16 cellular contexts compared by ENCODE assay signal in the genomic region with DNA sequence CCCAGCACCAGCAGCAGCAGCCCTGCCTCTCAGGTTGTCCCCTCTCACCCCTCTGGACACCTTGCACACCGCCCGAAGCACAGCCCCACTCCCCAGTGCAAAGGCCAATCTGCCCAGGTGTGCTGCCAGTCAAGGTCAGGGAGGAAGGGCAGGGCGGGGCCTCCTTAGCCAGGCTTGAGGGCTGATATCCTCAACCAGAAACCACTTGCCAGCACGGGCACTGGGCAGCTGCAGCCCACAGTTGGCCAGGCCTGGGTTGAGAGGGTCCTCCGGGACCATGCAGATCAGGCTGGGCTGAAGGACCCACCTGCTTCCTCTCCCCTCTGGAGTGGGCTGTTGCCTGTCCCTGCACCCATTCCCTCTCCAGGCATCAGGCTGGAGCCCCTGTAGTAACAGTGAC.
DNase-seq lines count a peak whose midpoint lies in the region; ATAC-seq and TF ChIP-seq lines count a peak whose summit lies in the region.
"Had no signal": no experiment of that assay in that cellular context is flagged by ENCODE, and none has a peak within 500 bp of the region (broad histone marks: within the 10 kb centered on the region; RNA-seq: fewer than 3 reads in every experiment).

No MANE protein-coding gene starts in this region.

- TF ChIP-seq CTCF in body of pancreas (IDR thresholded peaks at IDR 0.05) (no peak), upper lobe of right lung (IDR thresholded peaks at IDR 0.05) (no peak)

- H4K91ac ChIP-seq in neuronal stem cell (ENCODE audit: low read depth, low read length, poor library complexity): no peak overlapping the region

- no peaks in the 10 kb centered on the region for H3K36me3 ChIP-seq in body of pancreas (replicated peaks in 1 of 2; ENCODE audit: insufficient read depth in 1 of 2, low read depth in 2 of 2)
- H3K36me3 ChIP-seq in neuronal stem cell (replicated peaks in 1 of 2; ENCODE audit: control insufficient read depth in 2 of 2, insufficient read depth in 2 of 2, low read length in 2 of 2): no peaks in the 10 kb centered on the region
- H3K36me3 ChIP-seq in upper lobe of right lung: no peaks in the 10 kb centered on the region
- H3K36me3 ChIP-seq: BE2C had no signal

- no peak overlapping the region for H2AK5ac ChIP-seq in neuronal stem cell (ENCODE audit: low read depth, low read length)

- DNase-seq in body of pancreas (no peak), neuronal stem cell (ENCODE audit: low spot score) (no peak), upper lobe of right lung (no peak), NCI-H1436 treated with DMSO at 0.1 percent for 48 hours (lab: John Stamatoyannopoulos, UW) (no peak)
- DNase-seq: ACHN; BE2C; CD4-positive, alpha-beta T cell; DMS153; DMS79 treated with DMSO at 0.1 percent for 48 hours; GF-D8; GOT3; H9 had no signal

- H2BK5ac ChIP-seq in neuronal stem cell (ENCODE audit: low read length): no peak overlapping the region

- H2BK15ac ChIP-seq in neuronal stem cell (ENCODE audit: low read length): no peak overlapping the region

- no peak for ATAC-seq in body of pancreas
- peak; percentile 6 for ATAC-seq in upper lobe of right lung
- ATAC-seq in HG02981 (IDR thresholded peaks at IDR 0.05; ENCODE audit: unreplicated experiment): no peak
- ATAC-seq in HG03565 (IDR thresholded peaks at IDR 0.05; ENCODE audit: unreplicated experiment): no peak
- ATAC-seq: GM12878 had no signal

- no peak overlapping the region for H3K23ac ChIP-seq in neuronal stem cell (ENCODE audit: low read depth, low read length, poor library complexity)

- no peak overlapping the region for H3K4ac ChIP-seq in neuronal stem cell (ENCODE audit: low read length)

- 58% methylated on average over 5 of the region's 5 CpGs; no CpG with 5 or more reads in 1 of the 2 donors for WGBS in body of pancreas, 2 donors
- WGBS in neuronal stem cell (ENCODE audit: extremely low coverage in 2 of 2, insufficient read length in 2 of 2, insufficient replicate concordance in 1 of 2), 2 donors: no CpG with 5 or more reads among the region's 5 CpGs

- H3K4me3 ChIP-seq in body of pancreas (no peak overlapping the region), neuronal stem cell (ENCODE audit: low read length in 2 of 2) (no peak overlapping the region), upper lobe of right lung (no peak overlapping the region)
- H3K4me3 ChIP-seq: GM12878 had no signal

- H3K27ac ChIP-seq in body of pancreas (peak overlapping the region; percentile 16 to 82 (median 70)), neuronal stem cell (replicated peaks; ENCODE audit: low read length) (no peak overlapping the region), upper lobe of right lung (no peak overlapping the region)
- H3K27ac ChIP-seq: C4-2B had no signal

- intact Hi-C loops in body of pancreas (cut with DNase I) (no loop called here), upper lobe of right lung (cut with DNase I) (no loop called here)

- H3K27me3 ChIP-seq in body of pancreas (no peaks in the 10 kb centered on the region), neuronal stem cell (ENCODE audit: control insufficient read depth in 3 of 3, insufficient read depth in 3 of 3, low read depth in 1 of 3, low read length in 3 of 3) (no peaks in the 10 kb centered on the region), upper lobe of right lung (no peaks in the 10 kb centered on the region)
- H3K27me3 ChIP-seq: BE2C had no signal

- no peaks in the 10 kb centered on the region for H3K9me3 ChIP-seq in body of pancreas
- H3K9me3 ChIP-seq in neuronal stem cell (replicated peaks in 1 of 2; ENCODE audit: control insufficient read depth in 2 of 2, insufficient read depth in 1 of 2, low read depth in 1 of 2, low read length in 2 of 2): no peaks in the 10 kb centered on the region
- H3K9me3 ChIP-seq in upper lobe of right lung: no peaks in the 10 kb centered on the region
- H3K9me3 ChIP-seq: BE2C had no signal

- H3K14ac ChIP-seq in neuronal stem cell (ENCODE audit: low read length): no peak overlapping the region

- no peak overlapping the region for H3K18ac ChIP-seq in neuronal stem cell (ENCODE audit: low read length)

- H2AFZ ChIP-seq in neuronal stem cell (ENCODE audit: low read length): no peak overlapping the region

- no peak overlapping the region for H2BK120ac ChIP-seq in neuronal stem cell (ENCODE audit: low read depth, low read length)

- no peak overlapping the region for H4K8ac ChIP-seq in neuronal stem cell (ENCODE audit: low read depth, low read length)

- no peak for TF ChIP-seq POLR2A in body of pancreas (IDR thresholded peaks at IDR 0.05)

- no peaks in the 10 kb centered on the region for H3K4me1 ChIP-seq in body of pancreas
- H3K4me1 ChIP-seq in neuronal stem cell (ENCODE audit: control insufficient read depth in 2 of 2, insufficient read depth in 1 of 2, low read depth in 1 of 2, low read length in 2 of 2): no peaks in the 10 kb centered on the region
- no peaks in the 10 kb centered on the region for H3K4me1 ChIP-seq in upper lobe of right lung
- H3K4me1 ChIP-seq: BE2C had no signal

- no peak overlapping the region for H3K4me2 ChIP-seq in neuronal stem cell (ENCODE audit: insufficient read depth, low read length, poor library complexity, severe bottlenecking)

- no peaks in the 10 kb centered on the region for H3K79me1 ChIP-seq in neuronal stem cell (ENCODE audit: low read depth, low read length)

- H3K9ac ChIP-seq in neuronal stem cell (ENCODE audit: low read depth, low read length, poor library complexity): peak overlapping the region; percentile 24

- no peak overlapping the region for H2BK12ac ChIP-seq in neuronal stem cell (ENCODE audit: low read length)

Comparison
In these comparisons a context has a peak if more than half of its experiments do, and no peak if none do; other contexts are left out.
1. H3K27ac ChIP-seq: peak in body of pancreas (4 of 4); none in neuronal stem cell (single experiment) and upper lobe of right lung (single experiment).